Comparison of ENCODE assay signal across 8 cellular contexts in genomic region chr6:108558372-108559096, GRCh38. TPM values are rescaled to one million over a fixed set of nuclear protein-coding genes. Genes with fewer than 3 reads are reported as not detected.
DNase-seq lines count a peak whose midpoint lies in the region; ATAC-seq, FAIRE-seq and TF ChIP-seq lines count a peak whose summit lies in the region.

No MANE protein-coding gene starts in this region.

- DNase-seq in NCI-H1417 treated with DMSO at 0.1 percent for 48 hours (lab: John Stamatoyannopoulos, UW): peak; percentile 78
- DNase-seq in SW 1271 (lab: John Stamatoyannopoulos, UW): peak; percentile 89 to 97
- peak; percentile 100 for DNase-seq in adipocyte (ENCODE audit: low read depth)
- DNase-seq in Right ventricle myocardium superior: peak; percentile 99
- DNase-seq in pancreas: peak; percentile 96 to 99 (median 98)
- peak; percentile 98 to 99 for DNase-seq in thyroid gland

- H3K27ac ChIP-seq in pancreas: peak overlapping the region; percentile 84 to 99 (median 96)
- H3K27ac ChIP-seq in thyroid gland: peak overlapping the region; percentile 98 to 100 (median 99)

- intact Hi-C loops in Right ventricle myocardium superior (cut with DNase I): loop anchor here (5.0 kb wide), 2 partner anchors 224 to 514 kb away; no protein-coding TSS in a partner anchor
- intact Hi-C loops in pancreas (cut with DNase I): loop anchor here in 2 of 3 donors (10.0 kb wide), 1 partner anchor 226 kb away; no protein-coding TSS in a partner anchor
- intact Hi-C loops in thyroid gland (cut with DNase I): loop anchor here (5.0 to 10.0 kb wide), 2 partner anchors 279 to 536 kb away; partner anchors contain the start of genes CEP57L1 and SESN1

- TF ChIP-seq POLR2A in thyroid gland (IDR thresholded peaks at IDR 0.05): peak; percentile 30 to 90

- ATAC-seq in HG02763 (IDR thresholded peaks at IDR 0.05; ENCODE audit: unreplicated experiment): peak; percentile 68
- ATAC-seq in Right ventricle myocardium superior (ENCODE audit: poor library complexity): peak; percentile 65
- ATAC-seq in pancreas: peak; percentile 65 to 77 (median 68)

- H3K9ac ChIP-seq in adipocyte (ENCODE audit: low read length): peak overlapping the region; percentile 87

- H3K9me3 ChIP-seq in adipocyte (ENCODE audit: control insufficient read depth, low read length) (no peaks in the 10 kb centered on the region), pancreas (no peaks in the 10 kb centered on the region), thyroid gland (no peaks in the 10 kb centered on the region)

- H3K4me3 ChIP-seq in GM08714 (ENCODE audit: low read length) (peak overlapping the region; percentile 78), adipocyte (ENCODE audit: low read length) (peak overlapping the region; percentile 89), pancreas (peak overlapping the region; percentile 66 to 97 (median 96)), thyroid gland (replicated peaks in 1 of 3) (peak overlapping the region; percentile 92 to 96 (median 96))

- no peak for TF ChIP-seq CTCF in pancreas (IDR thresholded peaks at IDR 0.05)
- no peak for TF ChIP-seq CTCF in thyroid gland (IDR thresholded peaks at IDR 0.05)

- H3K4me1 ChIP-seq in adipocyte (ENCODE audit: control insufficient read depth, insufficient read depth, low read length): peaks cover 22% of the 10 kb centered on the region
- peaks cover 0 to 12% (median 6%) of the 10 kb centered on the region in 3 donors for H3K4me1 ChIP-seq in pancreas
- H3K4me1 ChIP-seq in thyroid gland: peaks cover 17 to 20% of the 10 kb centered on the region in 2 donors

- FAIRE-seq in pancreas (lab: Jason Lieb, UNC): no peak

- peaks cover 5% of the 10 kb centered on the region for H3K36me3 ChIP-seq in adipocyte (ENCODE audit: control insufficient read depth, insufficient read depth, low read length, severe bottlenecking)
- no peaks in the 10 kb centered on the region for H3K36me3 ChIP-seq in pancreas
- peaks cover 0 to 4% of the 10 kb centered on the region in 2 donors for H3K36me3 ChIP-seq in thyroid gland

- H3K27me3 ChIP-seq in adipocyte (replicated peaks; ENCODE audit: control insufficient read depth, insufficient read depth, low read length) (no peaks in the 10 kb centered on the region), pancreas (no peaks in the 10 kb centered on the region), thyroid gland (no peaks in the 10 kb centered on the region)

- WGBS in pancreas, 2 donors: 0% methylated on average over 58 of the region's 58 CpGs
- 0 to 1% methylated on average over 56 to 58 of the region's 58 CpGs for WGBS in thyroid gland, 2 donors

RNA-seq across cellular contexts. Expression of gene FOXO3, which starts 2.2 kb away (rescaled TPM):
- total RNA-seq in Right ventricle myocardium superior (32.4 TPM), pancreas (10 to 100 TPM; 33.0 to 61.2 (median 41.7) TPM), thyroid gland (100 to 1,000 TPM in 1 of 4 donors, 10 to 100 TPM in 3; 61.8 to 103 (median 76.8) TPM)
- 10 to 100 TPM; 11.3 to 12.6 TPM for polyA plus RNA-seq in pancreas

Comparison
In these comparisons a context has a peak if more than half of its experiments do, and no peak if none do; other contexts are left out.
1. Peak in every context shown above with its lines: DNase-seq, ATAC-seq, H3K4me3 ChIP-seq and H3K27ac ChIP-seq.